In the genomic region with DNA sequence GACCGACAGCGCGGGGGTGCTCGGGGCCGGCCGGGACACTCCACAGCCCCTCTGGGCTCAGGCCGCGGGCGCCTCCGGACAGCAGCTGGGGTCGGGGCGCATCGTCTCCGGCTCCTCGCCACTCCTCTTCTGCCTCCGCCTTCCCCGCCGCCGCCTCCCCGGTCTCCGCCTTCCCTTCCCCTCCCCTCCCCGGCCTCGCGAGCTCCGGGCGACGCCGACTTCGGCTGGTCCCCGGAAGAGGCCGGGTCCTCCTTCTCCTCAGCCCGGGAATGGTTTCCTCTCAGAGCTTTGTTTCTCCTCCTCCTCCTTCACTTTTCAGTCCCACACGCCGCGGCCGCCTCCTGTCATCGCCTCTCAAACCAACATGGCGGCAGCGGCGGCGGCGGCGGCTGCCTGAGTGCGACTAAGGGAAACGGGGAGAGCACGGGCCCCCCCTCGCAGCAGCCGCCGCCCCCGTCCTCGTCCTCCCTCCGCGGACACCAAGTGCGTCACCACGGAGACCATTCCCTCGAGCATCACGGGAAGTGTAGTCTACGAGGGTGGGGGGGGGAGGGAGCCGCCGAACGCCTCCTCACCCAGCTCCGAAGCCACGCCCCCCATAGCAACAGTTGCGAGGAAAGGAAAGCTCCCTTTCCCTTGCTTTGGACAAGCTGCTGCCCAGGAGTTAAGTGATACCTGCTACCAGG, we compare ENCODE assay signal across 8 cellular contexts. TPM values are rescaled to one million over a fixed set of nuclear protein-coding genes. Genes with fewer than 3 reads are reported as not detected.
DNase-seq lines count a peak whose midpoint lies in the region; ATAC-seq lines count a peak whose summit lies in the region.

A gene with protein sequence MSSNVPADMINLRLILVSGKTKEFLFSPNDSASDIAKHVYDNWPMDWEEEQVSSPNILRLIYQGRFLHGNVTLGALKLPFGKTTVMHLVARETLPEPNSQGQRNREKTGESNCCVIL (minus strand): TSS at position 405 of the 686 bp plus-strand sequence. CDS start 1,079 bp downstream, outside the sequence.

- POLR2A ChIA-PET in activated CD8-positive, alpha-beta memory T cell treated with anti-CD3 and anti-CD28 coated beads for 36 hours (lab: Charles Lee) = interaction anchor here (0.5 to 1.5 kb wide), 5 partner anchors 35 to 270 kb away, joined by 3 to 8 read pairs (median 4); no protein-coding TSS in a partner anchor

- DNase-seq in COLO829 (ENCODE audit: low spot score) (peak; percentile 98), HT1080 (ENCODE audit: low read depth) (peak; percentile 93), NOMO-1 (lab: John Stamatoyannopoulos, UW; ENCODE audit: unreplicated experiment in 2 of 2) (peak; percentile 89 to 94), lung microvascular endothelial cell (ENCODE audit: low read depth in 2 of 2) (peak; percentile 97 to 99)
- peak; percentile 88 for DNase-seq in effector CD8-positive, alpha-beta T cell (lab: John Stamatoyannopoulos, UW)
- peak; percentile 85 to 92 (median 90) for DNase-seq in stimulated activated CD4-positive, alpha-beta T cell treated with anti-CD3 and anti-CD28 coated beads, TNF-alpha, amount 100 ng/mL, for 4 hours (ENCODE audit: low read depth in 3 of 3)

- ATAC-seq in GM21360 (IDR thresholded peaks at IDR 0.05; ENCODE audit: unreplicated experiment) = peak; percentile 76

- CTCF ChIA-PET in activated CD8-positive, alpha-beta memory T cell treated with anti-CD3 and anti-CD28 coated beads for 36 hours (lab: Charles Lee) = interaction anchor here (0.8 to 1.4 kb wide), 7 partner anchors 12 to 255 kb away, joined by 3 to 5 read pairs (median 3); a partner anchor contains a TSS

RNA-seq across cellular contexts. Expression of the gene that starts here (rescaled TPM):
- 7.1 and 8.6 TPM in 2 replicates for total RNA-seq in HT1080 (2014; rRNA removed; shearing (Covaris generic))
- 14.7 and 17.3 TPM in 2 replicates for polyA plus RNA-seq in HT1080 (2015; cell fraction: cytosol; rRNA removed)
- 7.7 and 8.8 TPM in 2 replicates for polyA plus RNA-seq in HT1080 (2015; cell fraction: nucleus; rRNA removed)
- total RNA-seq in activated CD8-positive, alpha-beta memory T cell treated with anti-CD3 and anti-CD28 coated beads for 36 hours = 10 to 100 TPM; 10.7 to 11.1 TPM
- total RNA-seq in lung microvascular endothelial cell = 8.7 and 15.9 TPM in 2 replicates

Comparison
In these comparisons a context has a peak if more than half of its experiments do, and no peak if none do; other contexts are left out.
1. Peak in every context shown above with its lines: DNase-seq and ATAC-seq.